In the genomic region with DNA sequence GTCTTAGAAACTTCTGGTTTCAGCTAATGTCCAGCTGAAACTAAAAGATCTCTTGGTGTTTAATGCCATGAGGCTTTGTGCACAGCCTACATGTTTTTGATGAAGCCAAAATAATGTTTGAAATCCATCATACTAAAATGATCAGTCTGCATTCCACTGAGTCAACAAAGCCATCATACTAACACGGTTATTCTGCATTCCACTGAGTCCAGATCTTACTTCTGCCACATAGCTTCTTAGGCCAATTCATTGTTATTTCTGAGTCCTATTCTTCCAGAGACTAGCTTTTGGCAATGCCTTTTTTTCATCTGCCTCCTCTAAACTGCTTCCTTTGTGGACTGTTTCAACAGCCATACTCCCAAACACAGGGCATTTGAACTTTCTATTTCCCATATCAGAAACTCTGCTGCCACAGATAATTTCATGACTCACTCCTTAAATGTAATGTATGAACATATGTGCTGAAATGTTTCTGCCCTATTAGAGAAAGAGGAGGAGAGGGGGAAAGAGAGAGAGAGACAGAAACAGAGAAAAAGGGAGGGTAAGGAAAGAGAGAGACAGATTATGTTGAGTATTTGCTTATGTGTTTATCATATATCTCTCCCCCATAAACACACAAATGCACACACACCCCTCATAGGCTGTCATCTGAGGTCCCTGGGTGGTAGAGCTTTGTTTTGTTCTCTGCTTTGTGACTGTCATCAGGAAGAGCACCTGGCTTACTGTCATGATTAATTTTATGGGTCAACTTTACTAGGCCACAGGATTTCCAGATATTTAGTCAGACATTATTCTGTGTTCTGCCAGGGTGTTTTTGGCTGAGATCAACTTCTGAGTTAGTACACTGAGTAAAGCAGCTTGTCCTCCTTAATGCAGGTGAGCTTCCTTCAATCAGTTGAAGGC, we compare ENCODE assay signal across 1 cellular context.
TF ChIP-seq lines count a peak whose summit lies in the region.

No MANE protein-coding gene starts in this region.

TF ChIP-seq in K562, 482 proteins besides CTCF, POLR2A, EP300 and RAD21 (continues in another document):
- TF ChIP-seq CREB1 (IDR thresholded peaks at IDR 0.05) = peak; percentile 33; the same call in 1 of the 2 replicates
- no peak for TF ChIP-seq CREB1 (CRISPR knock-in tag; IDR thresholded peaks at IDR 0.05)
- peak; percentile 54; the same call in 1 of the 2 replicates for TF ChIP-seq POLR2AphosphoS5 (IDR thresholded peaks at IDR 0.05; ENCODE audit: control insufficient read depth, insufficient read depth, low read depth, low read length)
- TF ChIP-seq NCOA2 (IDR thresholded peaks at IDR 0.05; ENCODE audit: partially characterized antibody in 2 of 2) = peak in 1 of 2 experiments; percentile 36
- peak; percentile 73 for TF ChIP-seq CBFA2T2 (conservative IDR thresholded peaks at IDR 0.05)
- peak; percentile 29; the same call in 1 of the 2 replicates for TF ChIP-seq EP400 (IDR thresholded peaks at IDR 0.05)
- TF ChIP-seq MBD2 (IDR thresholded peaks at IDR 0.05; ENCODE audit: borderline replicate concordance, low read depth) = 0 out of 2 replicates have a peak, but pooled peaks have one; percentile 41
- peak; percentile 83 for TF ChIP-seq EWSR1 (IDR thresholded peaks at IDR 0.05; ENCODE audit: borderline replicate concordance, low read depth, partially characterized antibody)
- TF ChIP-seq, protein P1, sequence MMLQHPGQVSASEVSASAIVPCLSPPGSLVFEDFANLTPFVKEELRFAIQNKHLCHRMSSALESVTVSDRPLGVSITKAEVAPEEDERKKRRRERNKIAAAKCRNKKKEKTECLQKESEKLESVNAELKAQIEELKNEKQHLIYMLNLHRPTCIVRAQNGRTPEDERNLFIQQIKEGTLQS (IDR thresholded peaks at IDR 0.05) = peak; percentile 84
- TF ChIP-seq, protein P1 (CRISPR knock-in tag; conservative IDR thresholded peaks at IDR 0.05) = no peak
- TF ChIP-seq FOSL1 (tag; conservative IDR thresholded peaks at IDR 0.05) = peak; percentile 85
- no peak for TF ChIP-seq ZNF3 (CRISPR knock-in tag; IDR thresholded peaks at IDR 0.05)
- TF ChIP-seq CBFA2T3 (IDR thresholded peaks at IDR 0.05) = peak; percentile 87
- TF ChIP-seq CBX3 (IDR thresholded peaks at IDR 0.05; ENCODE audit: borderline replicate concordance in 1 of 2, low read length in 2 of 2) = peak in 1 of 2 experiments; percentile 24; a peak in 1 of 3 replicates
- TF ChIP-seq NR1H2 (CRISPR knock-in tag; IDR thresholded peaks at IDR 0.05) = no peak
- TF ChIP-seq THRAP3 (IDR thresholded peaks at IDR 0.05; ENCODE audit: borderline replicate concordance) = peak; percentile 69; the same call in 1 of the 2 replicates
- TF ChIP-seq, protein P2, sequence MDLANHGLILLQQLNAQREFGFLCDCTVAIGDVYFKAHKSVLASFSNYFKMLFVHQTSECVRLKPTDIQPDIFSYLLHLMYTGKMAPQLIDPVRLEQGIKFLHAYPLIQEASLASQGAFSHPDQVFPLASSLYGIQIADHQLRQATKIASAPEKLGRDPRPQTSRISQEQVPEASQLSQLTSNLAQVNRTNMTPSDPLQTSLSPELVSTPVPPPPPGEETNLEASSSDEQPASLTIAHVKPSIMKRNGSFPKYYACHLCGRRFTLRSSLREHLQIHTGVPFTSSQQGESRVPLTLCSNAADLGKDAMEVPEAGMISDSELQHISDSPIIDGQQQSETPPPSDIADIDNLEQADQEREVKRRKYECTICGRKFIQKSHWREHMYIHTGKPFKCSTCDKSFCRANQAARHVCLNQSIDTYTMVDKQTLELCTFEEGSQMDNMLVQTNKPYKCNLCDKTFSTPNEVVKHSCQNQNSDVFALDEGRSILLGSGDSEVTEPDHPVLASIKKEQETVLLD (IDR thresholded peaks at IDR 0.05) = peak; percentile 59; the same call in 1 of the 2 replicates
- no peak for TF ChIP-seq ETV1 (tag; conservative IDR thresholded peaks at IDR 0.05; ENCODE audit: low read depth)
- TF ChIP-seq MYBL2 (IDR thresholded peaks at IDR 0.05; ENCODE audit: low read depth) = peak; percentile 10; the same call in 1 of the 2 replicates
- TF ChIP-seq MYBL2 (CRISPR knock-in tag; IDR thresholded peaks at IDR 0.05; ENCODE audit: borderline replicate concordance) = no peak
- TF ChIP-seq, protein P3, sequence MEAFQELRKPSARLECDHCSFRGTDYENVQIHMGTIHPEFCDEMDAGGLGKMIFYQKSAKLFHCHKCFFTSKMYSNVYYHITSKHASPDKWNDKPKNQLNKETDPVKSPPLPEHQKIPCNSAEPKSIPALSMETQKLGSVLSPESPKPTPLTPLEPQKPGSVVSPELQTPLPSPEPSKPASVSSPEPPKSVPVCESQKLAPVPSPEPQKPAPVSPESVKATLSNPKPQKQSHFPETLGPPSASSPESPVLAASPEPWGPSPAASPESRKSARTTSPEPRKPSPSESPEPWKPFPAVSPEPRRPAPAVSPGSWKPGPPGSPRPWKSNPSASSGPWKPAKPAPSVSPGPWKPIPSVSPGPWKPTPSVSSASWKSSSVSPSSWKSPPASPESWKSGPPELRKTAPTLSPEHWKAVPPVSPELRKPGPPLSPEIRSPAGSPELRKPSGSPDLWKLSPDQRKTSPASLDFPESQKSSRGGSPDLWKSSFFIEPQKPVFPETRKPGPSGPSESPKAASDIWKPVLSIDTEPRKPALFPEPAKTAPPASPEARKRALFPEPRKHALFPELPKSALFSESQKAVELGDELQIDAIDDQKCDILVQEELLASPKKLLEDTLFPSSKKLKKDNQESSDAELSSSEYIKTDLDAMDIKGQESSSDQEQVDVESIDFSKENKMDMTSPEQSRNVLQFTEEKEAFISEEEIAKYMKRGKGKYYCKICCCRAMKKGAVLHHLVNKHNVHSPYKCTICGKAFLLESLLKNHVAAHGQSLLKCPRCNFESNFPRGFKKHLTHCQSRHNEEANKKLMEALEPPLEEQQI (IDR thresholded peaks at IDR 0.05) = peak; percentile 64; the same call in 1 of the 2 replicates
- TF ChIP-seq HMGN3 (IDR thresholded peaks at IDR 0.05; ENCODE audit: borderline replicate concordance, extremely low read depth, insufficient read length, low read depth, low read length) = no peak
- TF ChIP-seq NFE2 (IDR thresholded peaks at IDR 0.05; ENCODE audit: low read depth) = peak; percentile 6; the same call in 1 of the 2 replicates
- TF ChIP-seq CSDE1 (IDR thresholded peaks at IDR 0.05) = 0 out of 4 replicates have a peak, but pooled peaks of 1 of the 2 experiments have one; percentile 26
- no peak for TF ChIP-seq HNRNPLL (IDR thresholded peaks at IDR 0.05; ENCODE audit: low read depth, low read length, poor library complexity, severe bottlenecking)
- TF ChIP-seq, protein P4, sequence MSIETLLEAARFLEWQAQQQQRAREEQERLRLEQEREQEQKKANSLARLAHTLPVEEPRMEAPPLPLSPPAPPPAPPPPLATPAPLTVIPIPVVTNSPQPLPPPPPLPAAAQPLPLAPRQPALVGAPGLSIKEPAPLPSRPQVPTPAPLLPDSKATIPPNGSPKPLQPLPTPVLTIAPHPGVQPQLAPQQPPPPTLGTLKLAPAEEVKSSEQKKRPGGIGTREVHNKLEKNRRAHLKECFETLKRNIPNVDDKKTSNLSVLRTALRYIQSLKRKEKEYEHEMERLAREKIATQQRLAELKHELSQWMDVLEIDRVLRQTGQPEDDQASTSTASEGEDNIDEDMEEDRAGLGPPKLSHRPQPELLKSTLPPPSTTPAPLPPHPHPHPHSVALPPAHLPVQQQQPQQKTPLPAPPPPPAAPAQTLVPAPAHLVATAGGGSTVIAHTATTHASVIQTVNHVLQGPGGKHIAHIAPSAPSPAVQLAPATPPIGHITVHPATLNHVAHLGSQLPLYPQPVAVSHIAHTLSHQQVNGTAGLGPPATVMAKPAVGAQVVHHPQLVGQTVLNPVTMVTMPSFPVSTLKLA (conservative IDR thresholded peaks at IDR 0.05) = 0 out of 4 replicates have a peak, but pooled peaks of 1 of the 2 experiments have one; percentile 46
- no peak for TF ChIP-seq POLR2B (IDR thresholded peaks at IDR 0.05; ENCODE audit: low read depth, partially characterized antibody)
- peak; percentile 63 for TF ChIP-seq TCF3 (CRISPR knock-in tag; IDR thresholded peaks at IDR 0.05)
- TF ChIP-seq, protein P5, sequence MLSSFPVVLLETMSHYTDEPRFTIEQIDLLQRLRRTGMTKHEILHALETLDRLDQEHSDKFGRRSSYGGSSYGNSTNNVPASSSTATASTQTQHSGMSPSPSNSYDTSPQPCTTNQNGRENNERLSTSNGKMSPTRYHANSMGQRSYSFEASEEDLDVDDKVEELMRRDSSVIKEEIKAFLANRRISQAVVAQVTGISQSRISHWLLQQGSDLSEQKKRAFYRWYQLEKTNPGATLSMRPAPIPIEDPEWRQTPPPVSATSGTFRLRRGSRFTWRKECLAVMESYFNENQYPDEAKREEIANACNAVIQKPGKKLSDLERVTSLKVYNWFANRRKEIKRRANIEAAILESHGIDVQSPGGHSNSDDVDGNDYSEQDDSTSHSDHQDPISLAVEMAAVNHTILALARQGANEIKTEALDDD (IDR thresholded peaks at IDR 0.05) = peak; percentile 35; the same call in 1 of the 2 replicates
- TF ChIP-seq SMARCE1 (IDR thresholded peaks at IDR 0.05) = peak; percentile 85
- peak; percentile 17; the same call in 1 of the 2 replicates for TF ChIP-seq NCOA6 (IDR thresholded peaks at IDR 0.05)
- peak; percentile 61 to 65; a peak in 3 of 4 replicates for TF ChIP-seq KDM1A (IDR thresholded peaks at IDR 0.05)
- TF ChIP-seq, protein P6, sequence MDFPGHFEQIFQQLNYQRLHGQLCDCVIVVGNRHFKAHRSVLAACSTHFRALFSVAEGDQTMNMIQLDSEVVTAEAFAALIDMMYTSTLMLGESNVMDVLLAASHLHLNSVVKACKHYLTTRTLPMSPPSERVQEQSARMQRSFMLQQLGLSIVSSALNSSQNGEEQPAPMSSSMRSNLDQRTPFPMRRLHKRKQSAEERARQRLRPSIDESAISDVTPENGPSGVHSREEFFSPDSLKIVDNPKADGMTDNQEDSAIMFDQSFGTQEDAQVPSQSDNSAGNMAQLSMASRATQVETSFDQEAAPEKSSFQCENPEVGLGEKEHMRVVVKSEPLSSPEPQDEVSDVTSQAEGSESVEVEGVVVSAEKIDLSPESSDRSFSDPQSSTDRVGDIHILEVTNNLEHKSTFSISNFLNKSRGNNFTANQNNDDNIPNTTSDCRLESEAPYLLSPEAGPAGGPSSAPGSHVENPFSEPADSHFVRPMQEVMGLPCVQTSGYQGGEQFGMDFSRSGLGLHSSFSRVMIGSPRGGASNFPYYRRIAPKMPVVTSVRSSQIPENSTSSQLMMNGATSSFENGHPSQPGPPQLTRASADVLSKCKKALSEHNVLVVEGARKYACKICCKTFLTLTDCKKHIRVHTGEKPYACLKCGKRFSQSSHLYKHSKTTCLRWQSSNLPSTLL (IDR thresholded peaks at IDR 0.05) = no peak
- TF ChIP-seq SOX6 (IDR thresholded peaks at IDR 0.05) = 0 out of 2 replicates have a peak, but pooled peaks have one; percentile 20
- TF ChIP-seq SMARCA4 (IDR thresholded peaks at IDR 0.05) = peak; percentile 91
- TF ChIP-seq RBM39 (optimal IDR thresholded peaks at IDR 0.05; ENCODE audit: low read depth, low read length) = no peak
- TF ChIP-seq, protein P7, sequence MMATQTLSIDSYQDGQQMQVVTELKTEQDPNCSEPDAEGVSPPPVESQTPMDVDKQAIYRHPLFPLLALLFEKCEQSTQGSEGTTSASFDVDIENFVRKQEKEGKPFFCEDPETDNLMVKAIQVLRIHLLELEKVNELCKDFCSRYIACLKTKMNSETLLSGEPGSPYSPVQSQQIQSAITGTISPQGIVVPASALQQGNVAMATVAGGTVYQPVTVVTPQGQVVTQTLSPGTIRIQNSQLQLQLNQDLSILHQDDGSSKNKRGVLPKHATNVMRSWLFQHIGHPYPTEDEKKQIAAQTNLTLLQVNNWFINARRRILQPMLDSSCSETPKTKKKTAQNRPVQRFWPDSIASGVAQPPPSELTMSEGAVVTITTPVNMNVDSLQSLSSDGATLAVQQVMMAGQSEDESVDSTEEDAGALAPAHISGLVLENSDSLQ (IDR thresholded peaks at IDR 0.05) = peak; percentile 17; the same call in 1 of the 2 replicates
- no peak for TF ChIP-seq ZNF551 (CRISPR knock-in tag; IDR thresholded peaks at IDR 0.05)
- no peak for TF ChIP-seq TCF7 (IDR thresholded peaks at IDR 0.05; ENCODE audit: borderline replicate concordance)
- TF ChIP-seq DPF2 (IDR thresholded peaks at IDR 0.05) = peak; percentile 93
- peak; percentile 47; the same call in 1 of the 2 replicates for TF ChIP-seq STAT5A (IDR thresholded peaks at IDR 0.05; ENCODE audit: borderline replicate concordance, low read length)
- TF ChIP-seq TAF9B (IDR thresholded peaks at IDR 0.05; ENCODE audit: partially characterized antibody) = peak; percentile 59
- TF ChIP-seq, protein P8, sequence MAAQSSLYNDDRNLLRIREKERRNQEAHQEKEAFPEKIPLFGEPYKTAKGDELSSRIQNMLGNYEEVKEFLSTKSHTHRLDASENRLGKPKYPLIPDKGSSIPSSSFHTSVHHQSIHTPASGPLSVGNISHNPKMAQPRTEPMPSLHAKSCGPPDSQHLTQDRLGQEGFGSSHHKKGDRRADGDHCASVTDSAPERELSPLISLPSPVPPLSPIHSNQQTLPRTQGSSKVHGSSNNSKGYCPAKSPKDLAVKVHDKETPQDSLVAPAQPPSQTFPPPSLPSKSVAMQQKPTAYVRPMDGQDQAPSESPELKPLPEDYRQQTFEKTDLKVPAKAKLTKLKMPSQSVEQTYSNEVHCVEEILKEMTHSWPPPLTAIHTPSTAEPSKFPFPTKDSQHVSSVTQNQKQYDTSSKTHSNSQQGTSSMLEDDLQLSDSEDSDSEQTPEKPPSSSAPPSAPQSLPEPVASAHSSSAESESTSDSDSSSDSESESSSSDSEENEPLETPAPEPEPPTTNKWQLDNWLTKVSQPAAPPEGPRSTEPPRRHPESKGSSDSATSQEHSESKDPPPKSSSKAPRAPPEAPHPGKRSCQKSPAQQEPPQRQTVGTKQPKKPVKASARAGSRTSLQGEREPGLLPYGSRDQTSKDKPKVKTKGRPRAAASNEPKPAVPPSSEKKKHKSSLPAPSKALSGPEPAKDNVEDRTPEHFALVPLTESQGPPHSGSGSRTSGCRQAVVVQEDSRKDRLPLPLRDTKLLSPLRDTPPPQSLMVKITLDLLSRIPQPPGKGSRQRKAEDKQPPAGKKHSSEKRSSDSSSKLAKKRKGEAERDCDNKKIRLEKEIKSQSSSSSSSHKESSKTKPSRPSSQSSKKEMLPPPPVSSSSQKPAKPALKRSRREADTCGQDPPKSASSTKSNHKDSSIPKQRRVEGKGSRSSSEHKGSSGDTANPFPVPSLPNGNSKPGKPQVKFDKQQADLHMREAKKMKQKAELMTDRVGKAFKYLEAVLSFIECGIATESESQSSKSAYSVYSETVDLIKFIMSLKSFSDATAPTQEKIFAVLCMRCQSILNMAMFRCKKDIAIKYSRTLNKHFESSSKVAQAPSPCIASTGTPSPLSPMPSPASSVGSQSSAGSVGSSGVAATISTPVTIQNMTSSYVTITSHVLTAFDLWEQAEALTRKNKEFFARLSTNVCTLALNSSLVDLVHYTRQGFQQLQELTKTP (IDR thresholded peaks at IDR 0.05; ENCODE audit: low read depth in 1 of 2, partially characterized antibody in 2 of 2) = peak in 1 of 2 experiments; percentile 25
- TF ChIP-seq, protein P9, sequence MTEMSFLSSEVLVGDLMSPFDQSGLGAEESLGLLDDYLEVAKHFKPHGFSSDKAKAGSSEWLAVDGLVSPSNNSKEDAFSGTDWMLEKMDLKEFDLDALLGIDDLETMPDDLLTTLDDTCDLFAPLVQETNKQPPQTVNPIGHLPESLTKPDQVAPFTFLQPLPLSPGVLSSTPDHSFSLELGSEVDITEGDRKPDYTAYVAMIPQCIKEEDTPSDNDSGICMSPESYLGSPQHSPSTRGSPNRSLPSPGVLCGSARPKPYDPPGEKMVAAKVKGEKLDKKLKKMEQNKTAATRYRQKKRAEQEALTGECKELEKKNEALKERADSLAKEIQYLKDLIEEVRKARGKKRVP (CRISPR knock-in tag; IDR thresholded peaks at IDR 0.05) = no peak
- TF ChIP-seq MEIS2 (IDR thresholded peaks at IDR 0.05; ENCODE audit: partially characterized antibody) = peak; percentile 36
